ENCODE assay signal across 13 cellular contexts in the genomic region with DNA sequence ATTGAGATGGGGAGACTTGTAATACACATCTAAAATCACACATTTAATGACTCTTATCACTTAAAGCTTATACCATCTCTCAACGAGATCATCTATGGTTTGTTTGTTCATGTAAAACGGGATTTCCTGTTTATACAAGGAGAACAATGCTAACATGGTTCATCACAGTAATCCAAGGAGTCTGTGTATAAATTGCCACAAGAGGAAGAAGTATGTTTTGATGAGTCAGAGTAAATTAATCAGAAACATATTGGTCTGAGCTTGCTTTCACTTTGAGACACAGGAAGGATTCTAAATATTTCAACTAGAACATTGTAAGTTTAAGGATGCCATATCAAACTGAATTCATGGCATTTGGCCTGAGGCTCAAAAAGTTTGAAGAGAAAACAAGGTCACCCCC.
DNase-seq lines count a peak whose midpoint lies in the region; ATAC-seq and TF ChIP-seq lines count a peak whose summit lies in the region.
"Had no signal": no experiment of that assay in that cellular context is flagged by ENCODE, and none has a peak within 500 bp of the region (broad histone marks: within the 10 kb centered on the region; RNA-seq: fewer than 3 reads in every experiment).

No MANE protein-coding gene starts in this region.

- no peak overlapping the region for H3K4me3 Mint-ChIP-seq in CD4-positive, alpha-beta T cell
- no peak overlapping the region for H3K4me3 Mint-ChIP-seq in mesothelial cell of epicardium
- H3K4me3 Mint-ChIP-seq: activated naive CD8-positive, alpha-beta T cell treated with anti-CD3 and anti-CD28 coated beads, Interleukin-2, amount 10 ng/mL, durations not matched to agents 7 days and 5 days had no signal

- peak overlapping the region; percentile 42 for H3K4me3 ChIP-seq in adipocyte (ENCODE audit: low read length)
- H3K4me3 ChIP-seq in foreskin fibroblast (ENCODE audit: low read depth in 1 of 2, low read length in 2 of 2): no peak overlapping the region

- no peaks in the 10 kb centered on the region for H3K27me3 Mint-ChIP-seq in CD4-positive, alpha-beta T cell
- H3K27me3 Mint-ChIP-seq in mesothelial cell of epicardium (ENCODE audit: low read depth): no peaks in the 10 kb centered on the region
- H3K27me3 Mint-ChIP-seq: activated naive CD8-positive, alpha-beta T cell treated with anti-CD3 and anti-CD28 coated beads, Interleukin-2, amount 10 ng/mL, durations not matched to agents 7 days and 5 days had no signal

- POLR2A ChIA-PET in CD4-positive, alpha-beta T cell (lab: Charles Lee): no interaction called here

- H3K27ac Mint-ChIP-seq in CD4-positive, alpha-beta T cell: no peak overlapping the region
- no peak overlapping the region for H3K27ac Mint-ChIP-seq in mesothelial cell of epicardium
- H3K27ac Mint-ChIP-seq: activated naive CD8-positive, alpha-beta T cell treated with anti-CD3 and anti-CD28 coated beads, Interleukin-2, amount 10 ng/mL, durations not matched to agents 7 days and 5 days had no signal

- intact Hi-C loops in CD4-positive, alpha-beta T cell (cut with DNase I, micrococcal nuclease): no loop called here

- H3K27ac ChIP-seq in CD4-positive, alpha-beta T cell (ENCODE audit: low read depth, low read length): no peak overlapping the region

- H3K4me1 Mint-ChIP-seq in CD4-positive, alpha-beta T cell (ENCODE audit: low read depth): no peaks in the 10 kb centered on the region
- H3K4me1 Mint-ChIP-seq in mesothelial cell of epicardium: no peaks in the 10 kb centered on the region
- H3K4me1 Mint-ChIP-seq: activated naive CD8-positive, alpha-beta T cell treated with anti-CD3 and anti-CD28 coated beads, Interleukin-2, amount 10 ng/mL, durations not matched to agents 7 days and 5 days had no signal

- peaks cover 4% of the 10 kb centered on the region for H3K27me3 ChIP-seq in adipocyte (replicated peaks; ENCODE audit: control insufficient read depth, insufficient read depth, low read length)
- H3K27me3 ChIP-seq in CD4-positive, alpha-beta T cell (ENCODE audit: control insufficient read depth, insufficient read depth, low read length): no peaks in the 10 kb centered on the region

- DNase-seq in AG20443 (ENCODE audit: low spot score): peak; percentile 7
- peak; percentile 5 for DNase-seq in HT-29 (ENCODE audit: low spot score)
- DNase-seq in adipocyte (ENCODE audit: low read depth): peak; percentile 79
- peak; percentile 60 to 74 for DNase-seq in foreskin fibroblast
- DNase-seq in CD4-positive, alpha-beta T cell: no peak
- no peak for DNase-seq in mesothelial cell of epicardium (ENCODE audit: low spot score in 2 of 2, unreplicated experiment in 2 of 2)
- no peak for DNase-seq in mucosa of gallbladder (ENCODE audit: low spot score)
- DNase-seq in HuH-7 (ENCODE audit: low spot score): no peak
- DNase-seq: activated naive CD8-positive, alpha-beta T cell treated with anti-CD3 and anti-CD28 coated beads, Interleukin-2, amount 10 ng/mL, durations not matched to agents 7 days and 5 days; effector memory CD4-positive, alpha-beta T cell; NCI-H1436 treated with DMSO at 0.1 percent for 48 hours; trophoblast cell had no signal

- TF ChIP-seq CTCF in foreskin fibroblast (IDR thresholded peaks at IDR 0.05; ENCODE audit: low read depth, low read length) (no peak), mesothelial cell of epicardium (IDR thresholded peaks at IDR 0.05; ENCODE audit: unreplicated experiment) (no peak)
- TF ChIP-seq CTCF in CD4-positive, alpha-beta T cell (IDR thresholded peaks at IDR 0.05): no peak

- no peaks in the 10 kb centered on the region for H3K9me3 Mint-ChIP-seq in CD4-positive, alpha-beta T cell
- peaks cover 22% of the 10 kb centered on the region for H3K9me3 Mint-ChIP-seq in mesothelial cell of epicardium
- H3K9me3 Mint-ChIP-seq: activated naive CD8-positive, alpha-beta T cell treated with anti-CD3 and anti-CD28 coated beads, Interleukin-2, amount 10 ng/mL, durations not matched to agents 7 days and 5 days had no signal

- ATAC-seq in CD4-positive, alpha-beta T cell (ENCODE audit: poor library complexity): no peak
- ATAC-seq: sciatic nerve had no signal

- no peaks in the 10 kb centered on the region for H3K9me3 ChIP-seq in adipocyte (ENCODE audit: control insufficient read depth, low read length)
- H3K9me3 ChIP-seq in CD4-positive, alpha-beta T cell (ENCODE audit: control insufficient read depth, low read length): no peaks in the 10 kb centered on the region

- no peak overlapping the region for H3K9ac ChIP-seq in adipocyte (ENCODE audit: low read length)

- CTCF ChIA-PET in CD4-positive, alpha-beta T cell (lab: Charles Lee): no interaction called here

- peaks cover 18% of the 10 kb centered on the region for H3K4me1 ChIP-seq in adipocyte (ENCODE audit: control insufficient read depth, insufficient read depth, low read length)

- no peaks in the 10 kb centered on the region for H3K36me3 ChIP-seq in adipocyte (ENCODE audit: control insufficient read depth, insufficient read depth, low read length, severe bottlenecking)

- no peaks in the 10 kb centered on the region for H3K36me3 Mint-ChIP-seq in CD4-positive, alpha-beta T cell (ENCODE audit: low read depth)
- H3K36me3 Mint-ChIP-seq in mesothelial cell of epicardium: no peaks in the 10 kb centered on the region
- H3K36me3 Mint-ChIP-seq: activated naive CD8-positive, alpha-beta T cell treated with anti-CD3 and anti-CD28 coated beads, Interleukin-2, amount 10 ng/mL, durations not matched to agents 7 days and 5 days had no signal

Comparison
In these comparisons a context has a peak if more than half of its experiments do, and no peak if none do; other contexts are left out.
1. DNase-seq: peak in AG20443 (single experiment), HT-29 (single experiment), adipocyte (single experiment) and foreskin fibroblast (2 of 2); none in CD4-positive, alpha-beta T cell (0 of 10), mesothelial cell of epicardium (0 of 2), mucosa of gallbladder (single experiment) and HuH-7 (single experiment).